In the genomic region with DNA sequence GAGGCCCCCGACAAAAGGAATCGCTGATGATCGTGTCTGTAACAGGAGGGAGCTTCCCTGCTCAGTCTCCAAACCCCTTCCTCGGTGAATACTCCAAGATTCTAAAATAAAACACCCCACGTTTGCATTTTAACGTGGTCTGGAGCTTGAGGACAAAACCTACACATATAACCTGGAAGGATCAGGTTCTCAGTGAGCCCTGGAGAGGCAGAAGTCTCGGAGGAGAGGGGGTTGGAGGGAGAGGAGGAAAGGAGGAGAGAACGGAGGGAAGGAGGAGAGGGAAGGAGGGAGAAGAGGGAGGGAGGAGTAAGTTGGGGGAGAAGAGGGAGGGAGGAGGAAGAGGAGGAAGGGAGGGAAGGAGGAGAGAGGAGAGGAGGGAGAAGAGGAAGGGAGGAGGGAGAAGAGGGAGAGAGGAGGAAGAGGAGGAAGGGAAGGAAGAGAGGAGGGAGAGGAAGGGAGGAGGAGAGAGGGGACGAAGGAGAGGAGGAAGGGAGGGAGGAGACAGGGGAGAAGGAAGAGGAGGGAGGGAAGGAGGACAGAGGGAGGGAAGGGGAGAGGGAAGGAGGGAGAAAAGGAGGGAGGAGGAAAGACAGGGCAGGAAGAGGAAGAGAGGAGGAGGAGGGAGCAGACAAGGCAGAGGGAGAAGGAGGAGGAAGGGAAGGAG, we compare ENCODE assay signal across 16 cellular contexts. TPM values are rescaled to one million over a fixed set of nuclear protein-coding genes. Genes with fewer than 3 reads are reported as not detected.
DNase-seq lines count a peak whose midpoint lies in the region; ATAC-seq and TF ChIP-seq lines count a peak whose summit lies in the region.
"Had no signal": no experiment of that assay in that cellular context is flagged by ENCODE, and none has a peak within 500 bp of the region (broad histone marks: within the 10 kb centered on the region; RNA-seq: fewer than 3 reads in every experiment).

No MANE protein-coding gene starts in this region.

- peak overlapping the region; percentile 32; the same call in 1 of the 2 replicates for H3K9ac ChIP-seq in ES-I3 (ENCODE audit: low read depth, low read length)

- H4K20me1 ChIP-seq in hepatocyte (ENCODE audit: insufficient read depth, poor library complexity, severe bottlenecking) = no peaks in the 10 kb centered on the region

- H3K27ac ChIP-seq in RWPE2 (ENCODE audit: poor library complexity, severe bottlenecking) (peak overlapping the region; percentile 62), hepatocyte (peak overlapping the region; percentile 54)
- H3K27ac ChIP-seq: body of pancreas, heart left ventricle had no signal

- DNase-seq in RWPE2 (ENCODE audit: low spot score) (no peak), hepatocyte (ENCODE audit: low spot score) (no peak), sciatic nerve (ENCODE audit: low spot score) (no peak), G401 (ENCODE audit: low spot score) (no peak), GOT3 (lab: John Stamatoyannopoulos, UW) (no peak)
- DNase-seq: activated CD8-positive, alpha-beta T cell treated with anti-CD3 and anti-CD28 coated beads for 36 hours; activated T-cell treated with anti-CD3 and anti-CD28 coated beads, Interleukin-2, amount 50 U/mL, for 48 hours; body of pancreas; Caco-2; heart left ventricle; kidney; stimulated activated CD4-positive, alpha-beta T cell treated with anti-CD3 and anti-CD28 coated beads, Interleukin-2, amount 100 ng/mL, for 48 hours; T-cell had no signal

- H3K79me2 ChIP-seq in hepatocyte = no peaks in the 10 kb centered on the region

- H3K9me3 ChIP-seq in ES-I3 (ENCODE audit: control insufficient read depth, insufficient read depth, low read length) = peaks cover 6% of the 10 kb centered on the region; the same call in 1 of the 2 replicates
- no peaks in the 10 kb centered on the region for H3K9me3 ChIP-seq in RWPE2 (ENCODE audit: severe bottlenecking)
- H3K9me3 ChIP-seq in hepatocyte (ENCODE audit: low read depth) = no peaks in the 10 kb centered on the region
- H3K9me3 ChIP-seq: Caco-2 had no signal

- no peaks in the 10 kb centered on the region for H3K9me2 ChIP-seq in hepatocyte (replicated peaks; ENCODE audit: insufficient read depth)

- H2AFZ ChIP-seq in hepatocyte = no peak overlapping the region

- TF ChIP-seq CTCF in RWPE2 (IDR thresholded peaks at IDR 0.05; ENCODE audit: poor library complexity, severe bottlenecking) = no peak
- no peak for TF ChIP-seq CTCF in hepatocyte (IDR thresholded peaks at IDR 0.05; ENCODE audit: poor library complexity)

- intact Hi-C loops in sciatic nerve (cut with DNase I) = loop anchor here (10.0 kb wide), 2 partner anchors 441 to 601 kb away; a partner anchor contains a TSS

- in situ Hi-C loops in G401 (cut with HindIII; ENCODE audit: low sequenced_read_pairs) = no loop called here

- H3K27me3 ChIP-seq in RWPE2 (ENCODE audit: insufficient read depth, poor library complexity, severe bottlenecking) = no peaks in the 10 kb centered on the region
- peaks cover 4% of the 10 kb centered on the region for H3K27me3 ChIP-seq in hepatocyte
- H3K27me3 ChIP-seq: body of pancreas, heart left ventricle had no signal

- no peak for ATAC-seq in RWPE2 (ENCODE audit: low read depth)
- ATAC-seq in sciatic nerve = peak; percentile 21
- no peak for ATAC-seq in GM18861 (IDR thresholded peaks at IDR 0.05; ENCODE audit: unreplicated experiment)
- ATAC-seq in GM18870 (IDR thresholded peaks at IDR 0.05; ENCODE audit: unreplicated experiment) = no peak
- ATAC-seq: activated CD8-positive, alpha-beta T cell treated with anti-CD3 and anti-CD28 coated beads for 36 hours; body of pancreas; heart left ventricle had no signal

- H3K36me3 ChIP-seq in ES-I3 (ENCODE audit: insufficient read depth, low read length) (no peaks in the 10 kb centered on the region; the same call in 1 of the 2 replicates), RWPE2 (ENCODE audit: low read depth) (peaks cover 89% of the 10 kb centered on the region), hepatocyte (replicated peaks; ENCODE audit: insufficient read depth, low read depth) (no peaks in the 10 kb centered on the region)
- H3K36me3 ChIP-seq: heart left ventricle had no signal

- peak overlapping the region; percentile 63 for H3K4me2 ChIP-seq in hepatocyte

- H3K4me1 ChIP-seq in ES-I3 (ENCODE audit: insufficient read depth, low read length) = peaks cover 17% of the 10 kb centered on the region; the same call in 1 of the 2 replicates
- H3K4me1 ChIP-seq in RWPE2 (ENCODE audit: insufficient read depth, poor library complexity, severe bottlenecking) = peaks cover 34% of the 10 kb centered on the region
- H3K4me1 ChIP-seq in hepatocyte (ENCODE audit: insufficient read depth) = peaks cover 12% of the 10 kb centered on the region
- H3K4me1 ChIP-seq: body of pancreas, Caco-2 had no signal

- WGBS in hepatocyte (ENCODE audit: low lambda C conversion rate, missing lambda C conversion rate) = 16% methylated on average over 9 of the region's 9 CpGs

- H3K4me3 ChIP-seq in RWPE2 (ENCODE audit: severe bottlenecking) = no peak overlapping the region
- H3K4me3 ChIP-seq in hepatocyte = no peak overlapping the region
- H3K4me3 ChIP-seq: body of pancreas, heart left ventricle had no signal

RNA-seq across cellular contexts. Expression of a gene that starts 27.4 kb away (rescaled TPM):
- total RNA-seq in hepatocyte (6.1 and 6.3 TPM in 2 replicates), sciatic nerve (1.3 TPM)
- polyA plus RNA-seq in hepatocyte = 7.5 and 8.0 TPM in 2 replicates
- 47.8 and 48.9 TPM in 2 replicates for total RNA-seq in G401 (2014; rRNA removed; shearing (Covaris generic))

RNA-seq across cellular contexts. Expression of a gene that starts 34.7 kb away (rescaled TPM):
- total RNA-seq in hepatocyte (1.4 and 5.3 TPM in 2 replicates), sciatic nerve (1.8 TPM)
- polyA plus RNA-seq in hepatocyte = 7.8 and 11.5 TPM in 2 replicates
- 1.4 and 13.4 TPM in 2 replicates for total RNA-seq in G401 (2014; rRNA removed; shearing (Covaris generic))
